ENCODE assay signal across 8 cellular contexts in the genomic region with DNA sequence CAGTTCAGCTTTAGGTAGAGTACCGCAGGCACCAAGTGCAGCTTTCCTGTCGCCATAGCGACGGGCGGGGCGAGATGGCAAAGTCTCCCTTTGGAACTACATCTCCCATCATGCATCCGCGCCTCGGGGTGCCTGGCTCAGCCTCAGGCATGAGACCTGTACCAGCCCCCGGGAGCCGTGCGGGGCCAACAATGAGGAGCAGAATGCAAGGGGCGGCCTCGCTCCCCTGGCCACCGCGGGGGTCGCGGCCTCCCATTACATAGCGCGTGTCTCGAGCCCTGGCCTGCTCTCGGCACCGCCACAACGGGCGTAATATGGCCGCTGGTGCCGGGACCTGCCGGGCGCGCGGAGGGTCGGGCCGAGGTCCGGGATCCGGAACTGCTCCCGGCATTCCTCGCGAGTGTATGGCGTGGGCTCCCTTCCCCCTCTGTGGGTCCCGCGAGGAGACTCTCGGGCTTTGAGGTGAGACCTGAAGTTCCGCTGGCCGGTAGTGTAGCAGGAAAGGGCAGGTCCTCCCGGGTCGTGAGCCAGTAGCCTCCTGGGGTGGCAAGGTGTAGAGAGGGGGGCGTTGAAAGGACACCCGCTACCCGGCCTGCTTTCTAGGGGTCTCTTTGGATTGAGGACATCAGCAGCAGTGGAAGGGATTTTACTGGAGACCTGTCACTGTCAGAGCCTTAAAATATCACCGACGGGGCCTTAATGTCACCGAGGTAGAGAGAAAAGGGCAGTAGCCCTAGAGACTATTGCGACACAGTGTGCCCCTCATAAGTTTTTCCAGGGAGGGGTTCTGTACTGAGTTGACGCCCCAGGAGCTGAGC. TPM values are rescaled to one million over a fixed set of nuclear protein-coding genes. Genes with fewer than 3 reads are reported as not detected.
DNase-seq lines count a peak whose midpoint lies in the region; ATAC-seq and TF ChIP-seq lines count a peak whose summit lies in the region.

A gene with protein sequence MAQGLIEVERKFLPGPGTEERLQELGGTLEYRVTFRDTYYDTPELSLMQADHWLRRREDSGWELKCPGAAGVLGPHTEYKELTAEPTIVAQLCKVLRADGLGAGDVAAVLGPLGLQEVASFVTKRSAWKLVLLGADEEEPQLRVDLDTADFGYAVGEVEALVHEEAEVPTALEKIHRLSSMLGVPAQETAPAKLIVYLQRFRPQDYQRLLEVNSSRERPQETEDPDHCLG (plus strand): TSS at position 390 of the 818 bp plus-strand sequence. CDS start 487 bp downstream, outside the sequence.

- no peaks in the 10 kb centered on the region for H3K9me3 ChIP-seq in lower lobe of right lung

- peak within 1 kb of the TSS; percentile 90 to 100 (median 99) for H3K27ac ChIP-seq in dorsolateral prefrontal cortex
- H3K27ac ChIP-seq in lower lobe of right lung = peak within 1 kb of the TSS; percentile 99

- no peaks in the 10 kb centered on the region for H3K9me3 Mint-ChIP-seq in CD14-positive monocyte

- H3K36me3 Mint-ChIP-seq in CD14-positive monocyte = peaks cover 25 to 33% of the 10 kb centered on the region in 2 donors

- H3K4me3 ChIP-seq in dorsolateral prefrontal cortex (peak within 1 kb of the TSS; percentile 56 to 100 (median 91)), lower lobe of right lung (peak within 1 kb of the TSS; percentile 97)

- DNase-seq in CD14-positive monocyte (ENCODE audit: low spot score) (peak; percentile 85), NCI-H82 (lab: John Stamatoyannopoulos, UW) (peak; percentile 94), dorsolateral prefrontal cortex (peak; percentile 90 to 96 (median 94)), lower lobe of right lung (peak; percentile 98)
- peak; percentile 94 to 95 for DNase-seq in activated CD4-positive, alpha-beta T cell treated with anti-CD3 and anti-CD28 coated beads, Interleukin-2, amount 50 U/mL, for 48 hours
- peak; percentile 72 to 80 (median 80) for DNase-seq in stimulated activated CD4-positive, alpha-beta T cell treated with anti-CD3 and anti-CD28 coated beads, TNF-alpha, amount 100 ng/mL, for 1 hour (ENCODE audit: low read depth in 3 of 3, low spot score in 1 of 3)

- H3K4me3 Mint-ChIP-seq in CD14-positive monocyte = peak within 1 kb of the TSS; percentile 88 to 93

- peak within 1 kb of the TSS; percentile 78 to 95 (median 92) for H3K27ac Mint-ChIP-seq in CD14-positive monocyte

- H3K4me1 Mint-ChIP-seq in CD14-positive monocyte = peaks cover 25% of the 10 kb centered on the region

- intact Hi-C loops in CD14-positive monocyte (cut with micrococcal nuclease) = no loop called here
- intact Hi-C loops in dorsolateral prefrontal cortex (cut with DNase I) = loop anchor here in 1 of 2 donors (5.0 kb wide), 1 partner anchor 44 kb away; no protein-coding TSS in a partner anchor
- intact Hi-C loops in lower lobe of right lung (cut with DNase I) = no loop called here

- peaks cover 0 to 1% (median 0%) of the 10 kb centered on the region in 3 donors for H3K27me3 Mint-ChIP-seq in CD14-positive monocyte (ENCODE audit: low read depth in 3 of 3)

- TF ChIP-seq CTCF in CD14-positive monocyte (IDR thresholded peaks at IDR 0.05) = no peak
- peak in 32 of 56 donors; percentile 4 to 52 (median 30) for TF ChIP-seq CTCF in dorsolateral prefrontal cortex (IDR thresholded peaks at IDR 0.05 in 54 of 56, conservative IDR thresholded peaks at IDR 0.05 in 2 of 56; ENCODE audit: low read depth in 1 of 56, partially characterized antibody in 56 of 56)
- TF ChIP-seq CTCF in lower lobe of right lung (IDR thresholded peaks at IDR 0.05) = no peak

- H3K36me3 ChIP-seq in lower lobe of right lung = peaks cover 34% of the 10 kb centered on the region

- ATAC-seq in GM19397 (IDR thresholded peaks at IDR 0.05; ENCODE audit: unreplicated experiment) = peak; percentile 88
- ATAC-seq in HG03565 (IDR thresholded peaks at IDR 0.05; ENCODE audit: unreplicated experiment) = peak; percentile 77
- peak; percentile 95 to 97 for ATAC-seq in lower lobe of right lung

- H3K27me3 ChIP-seq in dorsolateral prefrontal cortex = no peaks in the 10 kb centered on the region
- no peaks in the 10 kb centered on the region for H3K27me3 ChIP-seq in lower lobe of right lung (ENCODE audit: low read depth)

- H3K4me1 ChIP-seq in lower lobe of right lung = peaks cover 23% of the 10 kb centered on the region

RNA-seq across cellular contexts. Expression of the gene that starts here (rescaled TPM):
- 10 to 100 TPM; 15.3 to 17.0 TPM for polyA plus RNA-seq in CD14-positive monocyte
- 10 to 100 TPM; 20.2 to 54.1 (median 34.9) TPM for total RNA-seq in dorsolateral prefrontal cortex
- total RNA-seq in lower lobe of right lung = 19.1 TPM

Comparison
In these comparisons a context has a peak if more than half of its experiments do, and no peak if none do; other contexts are left out.
1. Peak in every context shown above with its lines: DNase-seq, ATAC-seq, H3K4me3 ChIP-seq and H3K27ac ChIP-seq.
2. CTCF ChIP-seq: peak in dorsolateral prefrontal cortex (32 of 56); none in CD14-positive monocyte (single experiment) and lower lobe of right lung (single experiment).